1 cellular context compared by ENCODE assay signal in genomic region chr5:774304-774703, GRCh38. TPM values are rescaled to one million over a fixed set of nuclear protein-coding genes. Genes with fewer than 3 reads are reported as not detected.
"Had no signal": no experiment of that assay in that cellular context is flagged by ENCODE, and none has a peak within 500 bp of the region (broad histone marks: within the 10 kb centered on the region; RNA-seq: fewer than 3 reads in every experiment).

No MANE protein-coding gene starts in this region.

RNA-seq across cellular contexts. Expression of gene ZDHHC11B, which starts 10.2 kb away (rescaled TPM):
- total RNA-seq: endothelial cell of umbilical vein had no signal
- polyA plus RNA-seq: endothelial cell of umbilical vein had no signal
